ENCODE assay signal across 20 cellular contexts in genomic region chr7:28293529-28293835, GRCh38.
A peak's percentile ranks its signal among the peaks of the same experiment; 100 is the strongest.
DNase-seq lines count a peak whose midpoint lies in the region; ATAC-seq and TF ChIP-seq lines count a peak whose summit lies in the region.
"Had no signal": no experiment of that assay in that cellular context is flagged by ENCODE, and none has a peak within 500 bp of the region (broad histone marks: within the 10 kb centered on the region; RNA-seq: fewer than 3 reads in every experiment).

No MANE protein-coding gene starts in this region.

- intact Hi-C loops in Calu3 (cut with micrococcal nuclease; ENCODE audit: unreplicated experiment), result no loop called here

- H3K36me3 Mint-ChIP-seq in Calu3 (ENCODE audit: insufficient read depth, unreplicated experiment), result no peaks in the 10 kb centered on the region
- H3K36me3 Mint-ChIP-seq: activated CD4-positive, alpha-beta memory T cell treated with anti-CD3 and anti-CD28 coated beads for 36 hours; CD4-positive, CD25-positive, alpha-beta regulatory T cell had no signal

- H3K9me3 Mint-ChIP-seq in Calu3 (ENCODE audit: low read depth, unreplicated experiment), result no peaks in the 10 kb centered on the region
- H3K9me3 Mint-ChIP-seq: activated CD4-positive, alpha-beta memory T cell treated with anti-CD3 and anti-CD28 coated beads for 36 hours had no signal

- no peaks in the 10 kb centered on the region for H3K36me3 ChIP-seq in HAP-1 (replicated peaks)
- no peaks in the 10 kb centered on the region for H3K36me3 ChIP-seq in iPS-18a (ENCODE audit: control insufficient read depth, low read depth, low read length)
- H3K36me3 ChIP-seq: gastroesophageal sphincter, spleen had no signal

- H3K27ac ChIP-seq in iPS-18a (ENCODE audit: low read length), result peak overlapping the region; percentile 40
- H3K27ac ChIP-seq: gastroesophageal sphincter, spleen had no signal

- CTCF ChIA-PET in Calu3 (lab: Charles Lee), result no interaction called here

- TF ChIP-seq CTCF in Calu3 (IDR thresholded peaks at IDR 0.05; ENCODE audit: unreplicated experiment), result no peak

- peaks cover 12% of the 10 kb centered on the region for H3K4me1 ChIP-seq in HAP-1
- peaks cover 47% of the 10 kb centered on the region for H3K4me1 ChIP-seq in iPS-18a (ENCODE audit: control insufficient read depth, low read depth, low read length)
- H3K4me1 ChIP-seq: gastroesophageal sphincter had no signal

- H3K4me3 ChIP-seq in HAP-1, result no peak overlapping the region
- peak overlapping the region; percentile 12 for H3K4me3 ChIP-seq in iPS-18a (ENCODE audit: low read length)
- H3K4me3 ChIP-seq: gastroesophageal sphincter, spleen had no signal

- H3K27me3 ChIP-seq in HAP-1 (ENCODE audit: low read depth) (no peaks in the 10 kb centered on the region), iPS-18a (ENCODE audit: control insufficient read depth, insufficient read depth, low read length) (no peaks in the 10 kb centered on the region)

- H3K27ac Mint-ChIP-seq in Calu3 (ENCODE audit: unreplicated experiment), result peak overlapping the region; percentile 64
- H3K27ac Mint-ChIP-seq: activated CD4-positive, alpha-beta memory T cell treated with anti-CD3 and anti-CD28 coated beads for 36 hours had no signal

- peaks cover 25% of the 10 kb centered on the region for H3K4me1 Mint-ChIP-seq in Calu3 (ENCODE audit: low read depth, unreplicated experiment)

- no peaks in the 10 kb centered on the region for H3K9me3 ChIP-seq in HAP-1
- no peaks in the 10 kb centered on the region for H3K9me3 ChIP-seq in iPS-18a (ENCODE audit: control insufficient read depth, low read depth, low read length)
- H3K9me3 ChIP-seq: gastroesophageal sphincter, spleen had no signal

- DNase-seq in Calu3, result peak; percentile 48
- DNase-seq in HAP-1 (ENCODE audit: low spot score in 2 of 2), result peak; percentile 14 to 60
- peak; percentile 19 for DNase-seq in NCI-H226
- no peak for DNase-seq in T1000 (lab: John Stamatoyannopoulos, UW)
- DNase-seq: activated CD4-positive, alpha-beta memory T cell treated with anti-CD3 and anti-CD28 coated beads for 36 hours; activated CD4-positive, CD25-positive, alpha-beta regulatory T cell; activated effector memory CD4-positive, alpha-beta T cell treated with anti-CD3 and anti-CD28 coated beads, Interleukin-2, amount 50 U/mL, for 16 hours; cortex of kidney; DMS79; hypothalamus; NCI-H510A treated with DMSO at 0.1 percent for 48 hours; spleen; stimulated activated CD4-positive, alpha-beta T cell treated with anti-CD3 and anti-CD28 coated beads, Interleukin-4, amount 100 ng/mL, for 1 hour; stimulated activated naive CD4-positive, alpha-beta T cell had no signal

- in situ Hi-C loops in HAP-1 (cut with MboI; ENCODE audit: low sequenced_read_pairs), result no loop called here

- peak overlapping the region; percentile 3 for H3K4me3 Mint-ChIP-seq in Calu3 (ENCODE audit: low read depth, unreplicated experiment)
- H3K4me3 Mint-ChIP-seq: activated CD4-positive, alpha-beta memory T cell treated with anti-CD3 and anti-CD28 coated beads for 36 hours; CD4-positive, CD25-positive, alpha-beta regulatory T cell had no signal

- BruUV-seq in Calu3 (replicated peaks; lab: Mats Ljungman, UMichigan), result no TSS peak

- H3K9ac ChIP-seq in iPS-18a (ENCODE audit: low read length), result no peak overlapping the region

- ATAC-seq in HG03442 (IDR thresholded peaks at IDR 0.05; ENCODE audit: unreplicated experiment), result no peak
- ATAC-seq in HG03432 (IDR thresholded peaks at IDR 0.05; ENCODE audit: unreplicated experiment), result no peak
- ATAC-seq in GM19397 (IDR thresholded peaks at IDR 0.05; ENCODE audit: unreplicated experiment), result no peak
- ATAC-seq: gastroesophageal sphincter had no signal

- H3K27me3 Mint-ChIP-seq in Calu3 (ENCODE audit: unreplicated experiment), result no peaks in the 10 kb centered on the region
